In genomic region chr12:98635657-98636323, GRCh38 we compare ENCODE assay signal across 10 cellular contexts. TPM values are rescaled to one million over a fixed set of nuclear protein-coding genes. Genes with fewer than 3 reads are reported as not detected.
A peak's percentile ranks its signal among the peaks of the same experiment; 100 is the strongest.
DNase-seq lines count a peak whose midpoint lies in the region; ATAC-seq, FAIRE-seq and TF ChIP-seq lines count a peak whose summit lies in the region.
"Had no signal": no experiment of that assay in that cellular context is flagged by ENCODE, and none has a peak within 500 bp of the region (broad histone marks: within the 10 kb centered on the region; RNA-seq: fewer than 3 reads in every experiment).

No MANE protein-coding gene starts in this region.

- H3K79me2 ChIP-seq in keratinocyte (ENCODE audit: control insufficient read depth, insufficient read depth, low read length): peaks cover 47% of the 10 kb centered on the region

- peaks cover 20% of the 10 kb centered on the region for H3K4me1 ChIP-seq in keratinocyte (ENCODE audit: control insufficient read depth, extremely low read depth, insufficient read depth, low read length)
- H3K4me1 ChIP-seq: parathyroid adenoma had no signal

- no peaks in the 10 kb centered on the region for H3K9me1 ChIP-seq in keratinocyte (ENCODE audit: control insufficient read depth, extremely low read depth, insufficient read depth, low read length)

- H3K9me3 ChIP-seq in keratinocyte (ENCODE audit: control insufficient read depth, low read depth, low read length): no peaks in the 10 kb centered on the region

- DNase-seq in NCI-H345 treated with DMSO at 0.1 percent for 48 hours (lab: John Stamatoyannopoulos, UW; ENCODE audit: unreplicated experiment): peak; percentile 60
- DNase-seq in keratinocyte (ENCODE audit: low read depth, low spot score): peak; percentile 40
- no peak for DNase-seq in activated naive CD8-positive, alpha-beta T cell treated with anti-CD3 and anti-CD28 coated beads for 36 hours
- no peak for DNase-seq in stimulated activated CD4-positive, alpha-beta T cell treated with anti-CD3 and anti-CD28 coated beads, Interleukin-4, amount 100 ng/mL, for 24 hours
- DNase-seq in activated naive CD4-positive, alpha-beta T cell treated with Interleukin-2 at 50 U/mL for 16 hours: no peak
- DNase-seq in activated CD4-positive, alpha-beta T cell treated with anti-CD3 and anti-CD28 coated beads, Interleukin-2, amount 50 U/mL, for 48 hours: no peak

- no peak overlapping the region for H3K27ac Mint-ChIP-seq in activated naive CD8-positive, alpha-beta T cell treated with anti-CD3 and anti-CD28 coated beads for 36 hours
- H3K27ac Mint-ChIP-seq: T-helper 1 cell treated with Interleukin-12 subunit alpha and Interleukin-12 subunit beta and Interleukin-4 antibody, amounts not matched to agents 30 μg/mL and 1 μg/mL, for 36 hours had no signal

- H2AFZ ChIP-seq in keratinocyte (ENCODE audit: control insufficient read depth, low read length): no peak overlapping the region
- H2AFZ ChIP-seq: parathyroid adenoma had no signal

- peaks cover 0 to 5% of the 10 kb centered on the region in 2 experiments for H3K36me3 ChIP-seq in keratinocyte (ENCODE audit: control insufficient read depth in 2 of 2, extremely low read depth in 1 of 2, insufficient read depth in 2 of 2, low read length in 2 of 2)

- H3K27me3 ChIP-seq in keratinocyte (ENCODE audit: control insufficient read depth, extremely low read depth, insufficient read depth, low read length): no peaks in the 10 kb centered on the region

- ATAC-seq in GM18873 (IDR thresholded peaks at IDR 0.05; ENCODE audit: low FRiP score, unreplicated experiment) (peak; percentile 57), HG02884 (IDR thresholded peaks at IDR 0.05; ENCODE audit: unreplicated experiment) (peak; percentile 85)

- no peaks in the 10 kb centered on the region for H3K27me3 Mint-ChIP-seq in activated naive CD8-positive, alpha-beta T cell treated with anti-CD3 and anti-CD28 coated beads for 36 hours

- TF ChIP-seq CTCF in keratinocyte (optimal IDR thresholded peaks at IDR 0.05 in 1 of 3, IDR thresholded peaks at IDR 0.05 in 1 of 3, conservative IDR thresholded peaks at IDR 0.05 in 1 of 3; ENCODE audit: extremely low read depth in 1 of 3, insufficient read depth in 2 of 3, low read length in 3 of 3): no peak

- dilution Hi-C loops in keratinocyte (cut with MboI; ENCODE audit: extremely low pct_ligation_motif_present, low sequenced_read_pairs): no loop called here

- peak overlapping the region; percentile 77 for H3K4me2 ChIP-seq in keratinocyte (ENCODE audit: control insufficient read depth, extremely low read depth, insufficient read depth, low read depth, low read length)

- H3K9ac ChIP-seq in keratinocyte (ENCODE audit: control insufficient read depth, extremely low read depth, insufficient read depth, low read length): no peak overlapping the region
- H3K9ac ChIP-seq: parathyroid adenoma had no signal

- no peaks in the 10 kb centered on the region for H3K9me3 Mint-ChIP-seq in activated naive CD8-positive, alpha-beta T cell treated with anti-CD3 and anti-CD28 coated beads for 36 hours
- H3K9me3 Mint-ChIP-seq: T-helper 1 cell treated with Interleukin-12 subunit alpha and Interleukin-12 subunit beta and Interleukin-4 antibody, amounts not matched to agents 30 μg/mL and 1 μg/mL, for 36 hours had no signal

- FAIRE-seq in keratinocyte (lab: Jason Lieb, UNC): peak; percentile 93

- no peaks in the 10 kb centered on the region for H4K20me1 ChIP-seq in keratinocyte (ENCODE audit: control insufficient read depth, extremely low read depth, insufficient read depth, low read length)

- H3K4me3 Mint-ChIP-seq in activated naive CD8-positive, alpha-beta T cell treated with anti-CD3 and anti-CD28 coated beads for 36 hours: no peak overlapping the region
- H3K4me3 Mint-ChIP-seq: T-helper 1 cell treated with Interleukin-12 subunit alpha and Interleukin-12 subunit beta and Interleukin-4 antibody, amounts not matched to agents 30 μg/mL and 1 μg/mL, for 36 hours had no signal

- H3K4me3 ChIP-seq in keratinocyte (ENCODE audit: control insufficient read depth in 2 of 3, extremely low read depth in 1 of 3, insufficient read depth in 2 of 3, low read depth in 1 of 3, low read length in 3 of 3): peak overlapping the region in 2 of 3 experiments; percentile 21 to 31

- peak overlapping the region; percentile 3 for H3K27ac ChIP-seq in keratinocyte (ENCODE audit: control insufficient read depth, insufficient read depth, low read length)
- H3K27ac ChIP-seq: parathyroid adenoma had no signal

- H3K4me1 Mint-ChIP-seq in activated naive CD8-positive, alpha-beta T cell treated with anti-CD3 and anti-CD28 coated beads for 36 hours: peaks cover 16% of the 10 kb centered on the region

- H3K36me3 Mint-ChIP-seq in activated naive CD8-positive, alpha-beta T cell treated with anti-CD3 and anti-CD28 coated beads for 36 hours: peaks cover 13% of the 10 kb centered on the region

RNA-seq across cellular contexts. Expression of gene IKBIP, which starts 8.8 kb away (rescaled TPM):
- polyA plus RNA-seq in keratinocyte: 16.6 to 33.9 TPM (median 27.2 TPM) in 3 replicates
- 25.6 TPM for polyA plus RNA-seq in keratinocyte (2011; ENCODE audit: low read depth)
- polyA plus RNA-seq in keratinocyte (2011; cell fraction: cytosol; rRNA removed): 18.8 and 28.9 TPM in 2 replicates
- polyA plus RNA-seq in keratinocyte (2011; cell fraction: nucleus; rRNA removed): 29.3 and 43.2 TPM in 2 replicates
- 8.1 and 37.4 TPM in 2 replicates for polyA plus RNA-seq in keratinocyte (2012; ENCODE audit: low replicate concordance)
- 1.6 to 9.9 TPM (median 3.6 TPM) in 3 replicates for polyA minus RNA-seq in keratinocyte
- polyA minus RNA-seq in keratinocyte (2011; cell fraction: cytosol; rRNA and poly(A)+ RNA removed): 14.8 TPM
- 11.2 and 18.1 TPM in 2 replicates for polyA minus RNA-seq in keratinocyte (2011; cell fraction: nucleus; rRNA and poly(A)+ RNA removed)
- total RNA-seq in activated naive CD8-positive, alpha-beta T cell treated with anti-CD3 and anti-CD28 coated beads for 36 hours: 10 to 100 TPM; 25.8 to 26.8 TPM

RNA-seq across cellular contexts. Expression of gene APAF1, which starts 9.3 kb away (rescaled TPM):
- 5.0 to 9.9 TPM (median 6.1 TPM) in 3 replicates for polyA plus RNA-seq in keratinocyte
- 4.4 TPM for polyA plus RNA-seq in keratinocyte (2011; ENCODE audit: low read depth)
- 3.2 and 5.4 TPM in 2 replicates for polyA plus RNA-seq in keratinocyte (2011; cell fraction: cytosol; rRNA removed)
- 8.9 and 9.1 TPM in 2 replicates for polyA plus RNA-seq in keratinocyte (2011; cell fraction: nucleus; rRNA removed)
- polyA plus RNA-seq in keratinocyte (2012; ENCODE audit: low replicate concordance): 2.2 and 6.6 TPM in 2 replicates
- polyA minus RNA-seq in keratinocyte: 3.0 to 20.2 TPM (median 8.0 TPM) in 3 replicates
- polyA minus RNA-seq in keratinocyte (2011; cell fraction: cytosol; rRNA and poly(A)+ RNA removed): 17.5 TPM
- polyA minus RNA-seq in keratinocyte (2011; cell fraction: nucleus; rRNA and poly(A)+ RNA removed): 13.1 and 23.1 TPM in 2 replicates
- total RNA-seq in activated naive CD8-positive, alpha-beta T cell treated with anti-CD3 and anti-CD28 coated beads for 36 hours: 10 to 100 TPM; 10.6 to 11.5 TPM

RNA-seq across cellular contexts. Expression of gene SLC25A3, which starts 42.3 kb away (rescaled TPM):
- 289 to 802 TPM (median 389 TPM) in 3 replicates for polyA plus RNA-seq in keratinocyte
- polyA plus RNA-seq in keratinocyte (2011; ENCODE audit: low read depth): 206 TPM
- 695 and 997 TPM in 2 replicates for polyA plus RNA-seq in keratinocyte (2011; cell fraction: cytosol; rRNA removed)
- polyA plus RNA-seq in keratinocyte (2011; cell fraction: nucleus; rRNA removed): 442 and 563 TPM in 2 replicates
- 419 and 507 TPM in 2 replicates for polyA plus RNA-seq in keratinocyte (2012; ENCODE audit: low replicate concordance)
- 177 to 463 TPM (median 320 TPM) in 3 replicates for polyA minus RNA-seq in keratinocyte
- polyA minus RNA-seq in keratinocyte (2011; cell fraction: cytosol; rRNA and poly(A)+ RNA removed): 633 TPM
- 238 and 245 TPM in 2 replicates for polyA minus RNA-seq in keratinocyte (2011; cell fraction: nucleus; rRNA and poly(A)+ RNA removed)
- total RNA-seq in activated naive CD8-positive, alpha-beta T cell treated with anti-CD3 and anti-CD28 coated beads for 36 hours: 100 to 1,000 TPM; 762 to 789 TPM

Comparison
In these comparisons a context has a peak if more than half of its experiments do, and no peak if none do; other contexts are left out.
1. DNase-seq: peak in NCI-H345 treated with DMSO at 0.1 percent for 48 hours (single experiment) and keratinocyte (single experiment); none in activated naive CD8-positive, alpha-beta T cell treated with anti-CD3 and anti-CD28 coated beads for 36 hours (single experiment), stimulated activated CD4-positive, alpha-beta T cell treated with anti-CD3 and anti-CD28 coated beads, Interleukin-4, amount 100 ng/mL, for 24 hours (single experiment), activated naive CD4-positive, alpha-beta T cell treated with Interleukin-2 at 50 U/mL for 16 hours (single experiment) and activated CD4-positive, alpha-beta T cell treated with anti-CD3 and anti-CD28 coated beads, Interleukin-2, amount 50 U/mL, for 48 hours (0 of 2).